8 cellular contexts compared by ENCODE assay signal in the genomic region with DNA sequence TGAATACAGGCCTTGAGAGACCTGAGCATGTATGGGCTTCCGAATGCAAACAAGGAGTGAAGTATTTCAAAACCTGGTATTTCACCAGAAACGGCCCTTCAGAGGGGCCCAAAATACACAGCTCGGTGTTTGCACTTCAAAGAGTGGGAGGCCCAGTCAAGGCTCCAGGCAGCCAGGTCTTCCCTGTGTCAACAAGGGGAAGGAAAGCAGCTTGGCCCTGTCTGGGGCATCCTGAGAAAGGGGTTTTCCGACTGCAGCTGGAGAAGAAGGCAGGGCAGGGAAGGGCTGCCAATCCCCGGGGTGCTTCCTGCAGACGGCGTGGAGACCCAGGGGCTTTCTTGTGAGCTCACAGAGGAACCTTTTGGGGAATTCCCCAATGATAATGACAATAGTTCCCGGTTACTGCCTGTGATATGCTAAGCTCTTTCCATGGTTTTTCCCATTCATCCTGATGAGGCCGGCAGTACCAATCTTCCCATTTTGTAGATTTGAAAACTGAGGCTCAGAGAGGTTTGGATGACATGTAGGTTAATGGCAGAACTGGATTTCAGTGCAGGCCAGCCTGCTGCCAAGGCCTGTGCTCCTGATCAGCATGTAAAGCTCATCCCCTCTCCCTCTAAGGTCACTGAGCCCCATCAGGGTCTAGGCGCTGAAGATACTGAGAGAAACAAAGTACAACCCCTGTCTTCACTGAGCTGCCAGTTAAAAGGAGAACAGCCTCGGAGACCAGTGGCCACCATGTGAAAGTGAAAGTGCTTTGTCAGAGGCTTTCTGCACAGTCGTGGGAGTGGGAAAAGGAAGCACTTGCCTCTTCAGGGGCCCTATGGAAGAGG. TPM values are rescaled to one million over a fixed set of nuclear protein-coding genes. Genes with fewer than 3 reads are reported as not detected.
DNase-seq lines count a peak whose midpoint lies in the region; ATAC-seq and TF ChIP-seq lines count a peak whose summit lies in the region.

No MANE protein-coding gene starts in this region.

- no peaks in the 10 kb centered on the region for H3K27me3 Mint-ChIP-seq in CD4-positive, alpha-beta T cell

- no peak overlapping the region for H3K27ac ChIP-seq in CD4-positive, alpha-beta T cell (ENCODE audit: low read depth, low read length)
- H3K27ac ChIP-seq in HUES48 (ENCODE audit: low read depth, low read length) (peak overlapping the region; percentile 91), heart left ventricle (peak overlapping the region in 2 of 12 donors; percentile 19 to 73)

- H3K4me3 ChIP-seq in HUES48 (ENCODE audit: low read depth, low read length) (no peak overlapping the region), heart left ventricle (peak overlapping the region in 6 of 12 donors; percentile 4 to 32 (median 12))

- H3K9me3 ChIP-seq in CD4-positive, alpha-beta T cell (ENCODE audit: control insufficient read depth, low read length): no peaks in the 10 kb centered on the region
- H3K9me3 ChIP-seq in HUES48 (ENCODE audit: control insufficient read depth, insufficient read depth, low read length) (no peaks in the 10 kb centered on the region), heart left ventricle (no peaks in the 10 kb centered on the region)

- H3K36me3 ChIP-seq in HUES48 (ENCODE audit: control insufficient read depth, insufficient read depth, low read length) (no peaks in the 10 kb centered on the region), heart left ventricle (no peaks in the 10 kb centered on the region)

- H3K27me3 ChIP-seq in CD4-positive, alpha-beta T cell (ENCODE audit: control insufficient read depth, insufficient read depth, low read length): no peaks in the 10 kb centered on the region
- H3K27me3 ChIP-seq in HUES48 (ENCODE audit: control insufficient read depth, insufficient read depth, low read length) (no peaks in the 10 kb centered on the region), heart left ventricle (peaks cover 0 to 21% (median 0%) of the 10 kb centered on the region in 9 donors)

- H3K4me3 Mint-ChIP-seq in CD4-positive, alpha-beta T cell: peak overlapping the region; percentile 23

- POLR2A ChIA-PET in CD4-positive, alpha-beta T cell (lab: Charles Lee): interaction anchor here (1.2 to 1.3 kb wide), 2 partner anchors 41 to 42 kb away, joined by 3 to 6 read pairs; no protein-coding TSS in a partner anchor

- H3K9me3 Mint-ChIP-seq in CD4-positive, alpha-beta T cell: no peaks in the 10 kb centered on the region

- DNase-seq in CD4-positive, alpha-beta T cell: peak in 2 of 10 experiments; percentile 2 to 18
- DNase-seq in activated CD4-positive, alpha-beta T cell treated with anti-CD3 and anti-CD28 coated beads for 4 hours: peak; percentile 19 to 27
- DNase-seq in heart left ventricle (no peak), SW 1271 (lab: John Stamatoyannopoulos, UW) (no peak), islet precursor cell (no peak)
- DNase-seq in stimulated activated CD4-positive, alpha-beta T cell treated with anti-CD3 and anti-CD28 coated beads, Interleukin-15, amount 100 ng/mL, for 24 hours: peak; percentile 36

- H3K4me1 ChIP-seq in HUES48 (ENCODE audit: control insufficient read depth, insufficient read depth, low read length) (peaks cover 31% of the 10 kb centered on the region), heart left ventricle (peaks cover 0 to 41% (median 26%) of the 10 kb centered on the region in 12 donors)

- ATAC-seq in CD4-positive, alpha-beta T cell (ENCODE audit: poor library complexity): peak; percentile 65
- ATAC-seq in heart left ventricle (peak in 3 of 4 donors; percentile 18 to 70 (median 26)), esophagus mucosa (no peak)

- intact Hi-C loops in CD4-positive, alpha-beta T cell (cut with DNase I, micrococcal nuclease): loop anchor here in 1 of 2 experiments (10.0 kb wide), 1 partner anchor 444 kb away; no protein-coding TSS in a partner anchor
- intact Hi-C loops in heart left ventricle (cut with DNase I): no loop called here

- TF ChIP-seq POLR2A in heart left ventricle (IDR thresholded peaks at IDR 0.05): no peak

- no peaks in the 10 kb centered on the region for H3K36me3 Mint-ChIP-seq in CD4-positive, alpha-beta T cell (ENCODE audit: low read depth)

- CTCF ChIA-PET in CD4-positive, alpha-beta T cell (lab: Charles Lee): no interaction called here

- WGBS in heart left ventricle, 4 donors: 40 to 57% (median 47%) methylated on average over 8 to 12 of the region's 12 CpGs

- TF ChIP-seq CTCF in CD4-positive, alpha-beta T cell (IDR thresholded peaks at IDR 0.05): no peak
- TF ChIP-seq CTCF in heart left ventricle (IDR thresholded peaks at IDR 0.05): no peak

- peaks cover 30% of the 10 kb centered on the region for H3K4me1 Mint-ChIP-seq in CD4-positive, alpha-beta T cell (ENCODE audit: low read depth)

- H3K27ac Mint-ChIP-seq in CD4-positive, alpha-beta T cell: peak overlapping the region; percentile 16

- no peak overlapping the region for H3K9ac ChIP-seq in HUES48 (ENCODE audit: low read depth, low read length)

RNA-seq across cellular contexts. Expression of gene TLE3, which starts 43.0 kb away (rescaled TPM):
- total RNA-seq in CD4-positive, alpha-beta T cell: 100 to 1,000 TPM; 159 to 167 TPM
- 10 to 100 TPM in 7 of 9 donors, 1 to 10 TPM in 2; 9.3 to 49.6 (median 16.4) TPM for total RNA-seq in heart left ventricle
- 10 to 100 TPM in 1 of 2 donors, 1 to 10 TPM in 1; 4.8 to 16.5 TPM for polyA plus RNA-seq in heart left ventricle
- 46.3 TPM for total RNA-seq in esophagus mucosa

Comparison
In these comparisons a context has a peak if more than half of its experiments do, and no peak if none do; other contexts are left out.
1. DNase-seq: peak in activated CD4-positive, alpha-beta T cell treated with anti-CD3 and anti-CD28 coated beads for 4 hours (2 of 2) and stimulated activated CD4-positive, alpha-beta T cell treated with anti-CD3 and anti-CD28 coated beads, Interleukin-15, amount 100 ng/mL, for 24 hours (single experiment); none in heart left ventricle (0 of 5), SW 1271 (0 of 2) and islet precursor cell (single experiment).